1 cellular context compared by ENCODE assay signal in the genomic region with DNA sequence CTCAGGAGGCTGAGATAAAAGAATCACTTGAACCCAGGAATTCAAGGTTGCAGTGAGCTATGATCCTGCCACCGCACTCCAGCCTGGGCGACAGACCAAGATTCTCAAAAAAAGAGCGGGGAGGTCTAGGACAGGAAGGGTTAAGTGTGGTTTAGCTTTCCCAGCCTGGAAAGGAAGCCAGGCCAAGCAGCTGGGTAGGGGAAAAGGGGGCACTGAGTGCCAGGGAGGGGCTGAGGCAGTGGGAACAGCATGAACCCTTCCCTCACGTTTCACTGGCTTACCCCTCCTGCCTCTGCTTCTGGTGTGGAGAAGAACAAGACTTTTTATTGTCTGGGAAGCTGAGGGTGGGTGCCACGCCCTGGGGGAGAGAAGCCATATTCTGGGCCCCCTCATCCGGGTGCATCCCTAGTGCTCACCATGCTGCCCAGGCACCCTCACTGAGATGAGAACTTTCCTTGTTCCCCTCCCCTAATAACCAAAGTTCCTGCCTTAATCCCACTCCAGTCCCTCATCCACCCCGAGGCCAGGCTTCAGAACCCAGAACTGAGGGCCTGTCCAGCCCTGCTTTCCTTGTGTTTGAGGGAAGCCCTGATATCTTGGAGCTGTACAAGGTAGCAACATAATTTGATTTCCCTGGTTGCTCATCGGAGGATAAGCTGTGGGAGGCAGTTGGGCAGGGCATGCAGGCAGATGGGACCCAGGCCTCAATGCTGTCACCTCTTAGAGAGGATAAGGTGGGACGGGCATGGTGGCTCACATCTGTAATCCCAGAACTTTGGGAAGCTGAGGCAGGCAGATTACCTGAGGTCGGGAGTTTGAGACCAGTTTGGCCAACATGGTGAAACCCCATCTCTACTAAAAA.
TF ChIP-seq lines count a peak whose summit lies in the region.

No MANE protein-coding gene starts in this region.

TF ChIP-seq in SK-N-SH, 30 proteins besides CTCF, POLR2A, EP300 and RAD21:
- TF ChIP-seq EZH2phosphoT487 (IDR thresholded peaks at IDR 0.05; ENCODE audit: borderline replicate concordance, low read depth), result no peak
- no peak for TF ChIP-seq TAF1 (IDR thresholded peaks at IDR 0.05; ENCODE audit: borderline replicate concordance, low read depth, low read length)
- no peak for TF ChIP-seq ELF1 (IDR thresholded peaks at IDR 0.05)
- TF ChIP-seq, protein P1, sequence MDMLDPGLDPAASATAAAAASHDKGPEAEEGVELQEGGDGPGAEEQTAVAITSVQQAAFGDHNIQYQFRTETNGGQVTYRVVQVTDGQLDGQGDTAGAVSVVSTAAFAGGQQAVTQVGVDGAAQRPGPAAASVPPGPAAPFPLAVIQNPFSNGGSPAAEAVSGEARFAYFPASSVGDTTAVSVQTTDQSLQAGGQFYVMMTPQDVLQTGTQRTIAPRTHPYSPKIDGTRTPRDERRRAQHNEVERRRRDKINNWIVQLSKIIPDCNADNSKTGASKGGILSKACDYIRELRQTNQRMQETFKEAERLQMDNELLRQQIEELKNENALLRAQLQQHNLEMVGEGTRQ (IDR thresholded peaks at IDR 0.05; ENCODE audit: borderline replicate concordance, low read depth, low read length), result no peak
- no peak for TF ChIP-seq RFX5 (IDR thresholded peaks at IDR 0.05; ENCODE audit: low read length)
- TF ChIP-seq NRF1 (IDR thresholded peaks at IDR 0.05; ENCODE audit: low read depth, low read length), result no peak
- TF ChIP-seq RXRA (IDR thresholded peaks at IDR 0.05; ENCODE audit: borderline replicate concordance, low read depth), result no peak
- TF ChIP-seq, protein P2, sequence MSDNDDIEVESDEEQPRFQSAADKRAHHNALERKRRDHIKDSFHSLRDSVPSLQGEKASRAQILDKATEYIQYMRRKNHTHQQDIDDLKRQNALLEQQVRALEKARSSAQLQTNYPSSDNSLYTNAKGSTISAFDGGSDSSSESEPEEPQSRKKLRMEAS (IDR thresholded peaks at IDR 0.05; ENCODE audit: low read depth), result no peak
- no peak for TF ChIP-seq FOSL2 (IDR thresholded peaks at IDR 0.05; ENCODE audit: borderline replicate concordance, low read depth)
- TF ChIP-seq GABPA (IDR thresholded peaks at IDR 0.05; ENCODE audit: low read depth), result no peak
- TF ChIP-seq POLR2AphosphoS5 (IDR thresholded peaks at IDR 0.05; ENCODE audit: low read depth, low read length), result no peak
- TF ChIP-seq FOXJ3 (CRISPR knock-in tag; IDR thresholded peaks at IDR 0.05), result no peak
- TF ChIP-seq MXI1 (IDR thresholded peaks at IDR 0.05; ENCODE audit: low read depth, low read length), result no peak
- no peak for TF ChIP-seq MEF2A (IDR thresholded peaks at IDR 0.05; ENCODE audit: borderline replicate concordance, low read depth)
- TF ChIP-seq TEAD4 (IDR thresholded peaks at IDR 0.05; ENCODE audit: borderline replicate concordance, insufficient read depth), result no peak
- no peak for TF ChIP-seq TCF12 (IDR thresholded peaks at IDR 0.05)
- TF ChIP-seq, protein P3, sequence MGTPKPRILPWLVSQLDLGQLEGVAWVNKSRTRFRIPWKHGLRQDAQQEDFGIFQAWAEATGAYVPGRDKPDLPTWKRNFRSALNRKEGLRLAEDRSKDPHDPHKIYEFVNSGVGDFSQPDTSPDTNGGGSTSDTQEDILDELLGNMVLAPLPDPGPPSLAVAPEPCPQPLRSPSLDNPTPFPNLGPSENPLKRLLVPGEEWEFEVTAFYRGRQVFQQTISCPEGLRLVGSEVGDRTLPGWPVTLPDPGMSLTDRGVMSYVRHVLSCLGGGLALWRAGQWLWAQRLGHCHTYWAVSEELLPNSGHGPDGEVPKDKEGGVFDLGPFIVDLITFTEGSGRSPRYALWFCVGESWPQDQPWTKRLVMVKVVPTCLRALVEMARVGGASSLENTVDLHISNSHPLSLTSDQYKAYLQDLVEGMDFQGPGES (IDR thresholded peaks at IDR 0.05; ENCODE audit: low read depth, low read length), result no peak
- TF ChIP-seq, protein P4, sequence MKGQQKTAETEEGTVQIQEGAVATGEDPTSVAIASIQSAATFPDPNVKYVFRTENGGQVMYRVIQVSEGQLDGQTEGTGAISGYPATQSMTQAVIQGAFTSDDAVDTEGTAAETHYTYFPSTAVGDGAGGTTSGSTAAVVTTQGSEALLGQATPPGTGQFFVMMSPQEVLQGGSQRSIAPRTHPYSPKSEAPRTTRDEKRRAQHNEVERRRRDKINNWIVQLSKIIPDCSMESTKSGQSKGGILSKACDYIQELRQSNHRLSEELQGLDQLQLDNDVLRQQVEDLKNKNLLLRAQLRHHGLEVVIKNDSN (IDR thresholded peaks at IDR 0.05; ENCODE audit: borderline replicate concordance, low read depth), result no peak
TF ChIP-seq in SK-N-SH: peak in this region for 0.
